ENCODE assay signal across 22 cellular contexts in genomic region chr11:77806415-77806814, GRCh38.
"Had no signal": no experiment of that assay in that cellular context is flagged by ENCODE, and none has a peak within 500 bp of the region (broad histone marks: within the 10 kb centered on the region; RNA-seq: fewer than 3 reads in every experiment).

No MANE protein-coding gene starts in this region.

- H3K27ac ChIP-seq: body of pancreas, cardiac muscle cell, neutrophil, ovary, psoas muscle, SK-N-MC, thoracic aorta, upper lobe of left lung had no signal

- H3K27me3 Mint-ChIP-seq: stimulated activated naive B cell treated with anti-CD40 and anti-IgM and Interleukin-4, amounts not matched to agents 10 μg/mL and 1 μg/mL and 100 μg/mL, for 72 hours had no signal

- H3K4me3 ChIP-seq: body of pancreas, cardiac muscle cell, ovary, psoas muscle, SK-N-MC, thoracic aorta, upper lobe of left lung had no signal

- H3K4me1 Mint-ChIP-seq: nephron had no signal

- H3K4me3 Mint-ChIP-seq: activated naive CD4-positive, alpha-beta T cell treated with anti-CD3 and anti-CD28 coated beads for 36 hours; activated T-cell treated with anti-CD3 and anti-CD28 coated beads, Interleukin-2, amount 50 U/mL, for 4 hours; nephron; stimulated activated naive B cell treated with anti-CD40 and anti-IgM and Interleukin-4, amounts not matched to agents 10 μg/mL and 1 μg/mL and 100 μg/mL, for 72 hours had no signal

- H3K27me3 ChIP-seq: body of pancreas, cardiac muscle cell, neutrophil, ovary, upper lobe of left lung had no signal

- ATAC-seq: activated T-cell treated with anti-CD3 and anti-CD28 coated beads, Interleukin-2, amount 50 U/mL, for 4 hours; body of pancreas; left ventricle myocardium superior; psoas muscle; right cardiac atrium; stimulated activated naive B cell treated with anti-CD40 and anti-IgM and Interleukin-4, amounts not matched to agents 10 μg/mL and 1 μg/mL and 100 μg/mL, for 72 hours had no signal

- H3K36me3 ChIP-seq: cardiac muscle cell, ovary, thoracic aorta had no signal

- H3K9me3 ChIP-seq: neutrophil, ovary, psoas muscle, thoracic aorta, upper lobe of left lung had no signal

- H3K9me3 Mint-ChIP-seq: activated naive CD4-positive, alpha-beta T cell treated with anti-CD3 and anti-CD28 coated beads for 36 hours; activated T-cell treated with anti-CD3 and anti-CD28 coated beads, Interleukin-2, amount 50 U/mL, for 4 hours; activated T-helper 2 cell treated with anti-CD3 and anti-CD28 coated beads, Interferon-gamma antibody, Interleukin-2, Interleukin-4, amounts not matched to agents 10 μg/mL and 5 μg/mL and 100 μg/mL, durations not matched to agents 14 hours and 24 hours and 36 hours; nephron; stimulated activated naive B cell treated with anti-CD40 and anti-IgM and Interleukin-4, amounts not matched to agents 10 μg/mL and 1 μg/mL and 100 μg/mL, for 72 hours had no signal

- DNase-seq: activated CD4-positive, CD25-positive, alpha-beta regulatory T cell treated with anti-CD3 and anti-CD28 coated beads, Interleukin-2, amount 50 U/mL, for 72 hours; activated CD8-positive, alpha-beta memory T cell treated with anti-CD3 and anti-CD28 coated beads, Interleukin-2, amount 50 U/mL, for 48 hours; activated naive CD4-positive, alpha-beta T cell treated with anti-CD3 and anti-CD28 coated beads for 36 hours; activated T-cell treated with anti-CD3 and anti-CD28 coated beads, Interleukin-2, amount 50 U/mL, for 4 hours; anterior cingulate cortex; body of pancreas; foreskin fibroblast; hypothalamus; left ventricle myocardium superior; ovary; psoas muscle; right cardiac atrium; stimulated activated CD4-positive, alpha-beta T cell treated with anti-CD3 and anti-CD28 coated beads, Interleukin-2, amount 100 ng/mL, for 24 hours; stimulated activated naive B cell treated with anti-CD40 and anti-IgM and Interleukin-4, amounts not matched to agents 10 μg/mL and 1 μg/mL and 100 μg/mL, for 72 hours; SW 1271; upper lobe of left lung had no signal

- H3K27ac Mint-ChIP-seq: activated naive CD4-positive, alpha-beta T cell treated with anti-CD3 and anti-CD28 coated beads for 36 hours; activated T-helper 2 cell treated with anti-CD3 and anti-CD28 coated beads, Interferon-gamma antibody, Interleukin-2, Interleukin-4, amounts not matched to agents 10 μg/mL and 5 μg/mL and 100 μg/mL, durations not matched to agents 14 hours and 24 hours and 36 hours; nephron; stimulated activated naive B cell treated with anti-CD40 and anti-IgM and Interleukin-4, amounts not matched to agents 10 μg/mL and 1 μg/mL and 100 μg/mL, for 72 hours had no signal
